Comparison of ENCODE assay signal across 8 cellular contexts in genomic region chr5:119452373-119453044, GRCh38. TPM values are rescaled to one million over a fixed set of nuclear protein-coding genes. Genes with fewer than 3 reads are reported as not detected.
DNase-seq lines count a peak whose midpoint lies in the region; TF ChIP-seq lines count a peak whose summit lies in the region.

HSD17B4 (plus strand) TSS chr5:119452497; CDS start chr5:119452576, 79 bp downstream.

- peaks cover 11% of the 10 kb centered on the region for H3K4me1 ChIP-seq in suprapubic skin

- no peak for TF ChIP-seq EP300 in suprapubic skin (IDR thresholded peaks at IDR 0.05)

- no peaks in the 10 kb centered on the region for H3K27me3 ChIP-seq in suprapubic skin

- H3K27ac Mint-ChIP-seq in activated naive CD4-positive, alpha-beta T cell treated with anti-CD3 and anti-CD28 coated beads, Interleukin-2, amount 10 ng/mL, durations not matched to agents 7 days and 5 days: peak within 1 kb of the TSS; percentile 69

- DNase-seq in GM03348 (ENCODE audit: low spot score) (peak; percentile 90), HEK293T (ENCODE audit: extremely low spot score) (peak; percentile 84), MV-4-11 (lab: John Stamatoyannopoulos, UW) (peak; percentile 82), SK-N-MC (ENCODE audit: low read depth, low spot score) (peak; percentile 77), globus pallidus (ENCODE audit: low spot score) (peak; percentile 93), nucleus accumbens (lab: John Stamatoyannopoulos, UW) (peak; percentile 12 to 95 (median 85)), suprapubic skin (ENCODE audit: low spot score in 2 of 2) (peak; percentile 94 to 96)
- DNase-seq in activated naive CD4-positive, alpha-beta T cell treated with anti-CD3 and anti-CD28 coated beads, Interleukin-2, amount 10 ng/mL, durations not matched to agents 7 days and 5 days: peak; percentile 88

- H3K9me3 Mint-ChIP-seq in activated naive CD4-positive, alpha-beta T cell treated with anti-CD3 and anti-CD28 coated beads, Interleukin-2, amount 10 ng/mL, durations not matched to agents 7 days and 5 days: no peaks in the 10 kb centered on the region

- H3K36me3 ChIP-seq in SK-N-MC (ENCODE audit: insufficient read depth, low read length): peaks cover 8% of the 10 kb centered on the region; the same call in 1 of the 2 replicates
- H3K36me3 ChIP-seq in suprapubic skin: peaks cover 12% of the 10 kb centered on the region

- TF ChIP-seq CTCF in suprapubic skin (IDR thresholded peaks at IDR 0.05): no peak

- H3K4me3 Mint-ChIP-seq in activated naive CD4-positive, alpha-beta T cell treated with anti-CD3 and anti-CD28 coated beads, Interleukin-2, amount 10 ng/mL, durations not matched to agents 7 days and 5 days: peak within 1 kb of the TSS; percentile 86

- CTCF ChIA-PET in HEK293T (lab: Yijun Ruan, JAX): interaction anchor here (1.9 kb wide), 1 partner anchor 9 kb away, joined by 5 read pairs; no protein-coding TSS in a partner anchor
- CTCF ChIA-PET in activated naive CD4-positive, alpha-beta T cell treated with anti-CD3 and anti-CD28 coated beads, Interleukin-2, amount 10 ng/mL, durations not matched to agents 7 days and 5 days (lab: Charles Lee): interaction anchor here (1.6 kb wide), 1 partner anchor 464 kb away, joined by 6 read pairs; the partner anchor contains the start of gene DTWD2

- POLR2A ChIA-PET in HEK293T (lab: Yijun Ruan, JAX): interaction anchor here (1.0 to 2.4 kb wide), 3 partner anchors 10 to 382 kb away, joined by 3 to 14 read pairs (median 4); partner anchors contain the start of gene DMXL1

- peaks cover 18% of the 10 kb centered on the region for H3K4me1 Mint-ChIP-seq in activated naive CD4-positive, alpha-beta T cell treated with anti-CD3 and anti-CD28 coated beads, Interleukin-2, amount 10 ng/mL, durations not matched to agents 7 days and 5 days

- WGBS in suprapubic skin: 0% methylated on average over 24 of the region's 43 CpGs

- TF ChIP-seq POLR2A in suprapubic skin (IDR thresholded peaks at IDR 0.05): peak in 1 of 2 donors; percentile 52

- peak within 1 kb of the TSS; percentile 92 for H3K4me3 ChIP-seq in SK-N-MC
- peak within 1 kb of the TSS; percentile 68 for H3K4me3 ChIP-seq in suprapubic skin

- H3K36me3 Mint-ChIP-seq in activated naive CD4-positive, alpha-beta T cell treated with anti-CD3 and anti-CD28 coated beads, Interleukin-2, amount 10 ng/mL, durations not matched to agents 7 days and 5 days: peaks cover 11% of the 10 kb centered on the region

- peak within 1 kb of the TSS; percentile 72 for H3K9ac ChIP-seq in SK-N-MC (ENCODE audit: insufficient read length)

- H3K9me3 ChIP-seq in SK-N-MC (ENCODE audit: low read depth, low read length) (peaks cover 3% of the 10 kb centered on the region; the same call in 1 of the 2 replicates), suprapubic skin (no peaks in the 10 kb centered on the region)

- H3K27me3 Mint-ChIP-seq in activated naive CD4-positive, alpha-beta T cell treated with anti-CD3 and anti-CD28 coated beads, Interleukin-2, amount 10 ng/mL, durations not matched to agents 7 days and 5 days: peaks cover 20% of the 10 kb centered on the region

- peak within 1 kb of the TSS; percentile 39; the same call in 1 of the 2 replicates for H3K27ac ChIP-seq in SK-N-MC
- peak within 1 kb of the TSS; percentile 84 for H3K27ac ChIP-seq in suprapubic skin

TF ChIP-seq in HEK293T, 16 proteins besides CTCF, POLR2A, EP300 and RAD21:
- TF ChIP-seq FOXA1 (IDR thresholded peaks at IDR 0.05) (no peak), NFRKB (IDR thresholded peaks at IDR 0.05) (no peak), L3MBTL2 (conservative IDR thresholded peaks at IDR 0.05) (peak; percentile 72; the same call in 1 of the 2 replicates), ARNT (IDR thresholded peaks at IDR 0.05) (no peak), ELF4 (IDR thresholded peaks at IDR 0.05) (peak; percentile 20; the same call in 1 of the 2 replicates)

RNA-seq across cellular contexts. Expression of gene HSD17B4, which starts in this region (rescaled TPM):
- total RNA-seq in suprapubic skin: 100 to 1,000 TPM; 128 to 268 (median 139) TPM

Comparison
In these comparisons a context has a peak if more than half of its experiments do, and no peak if none do; other contexts are left out.
1. Peak in every context shown above with its lines: DNase-seq, H3K4me3 ChIP-seq and H3K27ac ChIP-seq.